1 cellular context compared by ENCODE assay signal in the genomic region with DNA sequence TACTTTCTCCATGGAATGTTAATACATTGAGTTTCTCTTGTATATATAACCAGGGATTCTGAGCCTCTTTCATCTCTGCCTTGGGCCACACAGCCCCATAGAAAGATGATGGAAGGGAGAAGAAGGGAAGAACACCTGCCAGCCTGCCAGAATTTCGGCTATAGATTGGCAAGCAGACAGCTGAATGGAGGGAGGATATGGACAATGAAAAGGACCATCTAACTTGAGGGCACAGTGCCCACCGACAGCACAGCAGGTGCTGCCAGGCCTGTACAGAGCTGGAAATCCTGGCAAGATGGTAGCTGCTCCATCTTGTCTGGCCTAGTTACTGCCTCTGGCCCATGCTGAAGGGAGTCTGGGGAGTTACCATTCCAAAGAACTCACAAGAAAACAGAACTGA.
TF ChIP-seq lines count a peak whose summit lies in the region.

No MANE protein-coding gene starts in this region.

TF ChIP-seq in HepG2, 621 proteins besides CTCF, POLR2A, EP300 and RAD21 (continued from another document):
- TF ChIP-seq, protein P1, sequence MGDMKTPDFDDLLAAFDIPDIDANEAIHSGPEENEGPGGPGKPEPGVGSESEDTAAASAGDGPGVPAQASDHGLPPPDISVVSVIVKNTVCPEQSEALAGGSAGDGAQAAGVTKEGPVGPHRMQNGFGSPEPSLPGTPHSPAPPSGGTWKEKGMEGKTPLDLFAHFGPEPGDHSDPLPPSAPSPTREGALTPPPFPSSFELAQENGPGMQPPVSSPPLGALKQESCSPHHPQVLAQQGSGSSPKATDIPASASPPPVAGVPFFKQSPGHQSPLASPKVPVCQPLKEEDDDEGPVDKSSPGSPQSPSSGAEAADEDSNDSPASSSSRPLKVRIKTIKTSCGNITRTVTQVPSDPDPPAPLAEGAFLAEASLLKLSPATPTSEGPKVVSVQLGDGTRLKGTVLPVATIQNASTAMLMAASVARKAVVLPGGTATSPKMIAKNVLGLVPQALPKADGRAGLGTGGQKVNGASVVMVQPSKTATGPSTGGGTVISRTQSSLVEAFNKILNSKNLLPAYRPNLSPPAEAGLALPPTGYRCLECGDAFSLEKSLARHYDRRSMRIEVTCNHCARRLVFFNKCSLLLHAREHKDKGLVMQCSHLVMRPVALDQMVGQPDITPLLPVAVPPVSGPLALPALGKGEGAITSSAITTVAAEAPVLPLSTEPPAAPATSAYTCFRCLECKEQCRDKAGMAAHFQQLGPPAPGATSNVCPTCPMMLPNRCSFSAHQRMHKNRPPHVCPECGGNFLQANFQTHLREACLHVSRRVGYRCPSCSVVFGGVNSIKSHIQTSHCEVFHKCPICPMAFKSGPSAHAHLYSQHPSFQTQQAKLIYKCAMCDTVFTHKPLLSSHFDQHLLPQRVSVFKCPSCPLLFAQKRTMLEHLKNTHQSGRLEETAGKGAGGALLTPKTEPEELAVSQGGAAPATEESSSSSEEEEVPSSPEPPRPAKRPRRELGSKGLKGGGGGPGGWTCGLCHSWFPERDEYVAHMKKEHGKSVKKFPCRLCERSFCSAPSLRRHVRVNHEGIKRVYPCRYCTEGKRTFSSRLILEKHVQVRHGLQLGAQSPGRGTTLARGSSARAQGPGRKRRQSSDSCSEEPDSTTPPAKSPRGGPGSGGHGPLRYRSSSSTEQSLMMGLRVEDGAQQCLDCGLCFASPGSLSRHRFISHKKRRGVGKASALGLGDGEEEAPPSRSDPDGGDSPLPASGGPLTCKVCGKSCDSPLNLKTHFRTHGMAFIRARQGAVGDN (CRISPR knock-in tag; IDR thresholded peaks at IDR 0.05): no peak
- no peak for TF ChIP-seq EEA1 (CRISPR knock-in tag; IDR thresholded peaks at IDR 0.05; ENCODE audit: borderline replicate concordance)
- TF ChIP-seq CREB1 (IDR thresholded peaks at IDR 0.05): no peak
- TF ChIP-seq CREB1 (CRISPR knock-in tag; IDR thresholded peaks at IDR 0.05): no peak
- TF ChIP-seq, protein P2, sequence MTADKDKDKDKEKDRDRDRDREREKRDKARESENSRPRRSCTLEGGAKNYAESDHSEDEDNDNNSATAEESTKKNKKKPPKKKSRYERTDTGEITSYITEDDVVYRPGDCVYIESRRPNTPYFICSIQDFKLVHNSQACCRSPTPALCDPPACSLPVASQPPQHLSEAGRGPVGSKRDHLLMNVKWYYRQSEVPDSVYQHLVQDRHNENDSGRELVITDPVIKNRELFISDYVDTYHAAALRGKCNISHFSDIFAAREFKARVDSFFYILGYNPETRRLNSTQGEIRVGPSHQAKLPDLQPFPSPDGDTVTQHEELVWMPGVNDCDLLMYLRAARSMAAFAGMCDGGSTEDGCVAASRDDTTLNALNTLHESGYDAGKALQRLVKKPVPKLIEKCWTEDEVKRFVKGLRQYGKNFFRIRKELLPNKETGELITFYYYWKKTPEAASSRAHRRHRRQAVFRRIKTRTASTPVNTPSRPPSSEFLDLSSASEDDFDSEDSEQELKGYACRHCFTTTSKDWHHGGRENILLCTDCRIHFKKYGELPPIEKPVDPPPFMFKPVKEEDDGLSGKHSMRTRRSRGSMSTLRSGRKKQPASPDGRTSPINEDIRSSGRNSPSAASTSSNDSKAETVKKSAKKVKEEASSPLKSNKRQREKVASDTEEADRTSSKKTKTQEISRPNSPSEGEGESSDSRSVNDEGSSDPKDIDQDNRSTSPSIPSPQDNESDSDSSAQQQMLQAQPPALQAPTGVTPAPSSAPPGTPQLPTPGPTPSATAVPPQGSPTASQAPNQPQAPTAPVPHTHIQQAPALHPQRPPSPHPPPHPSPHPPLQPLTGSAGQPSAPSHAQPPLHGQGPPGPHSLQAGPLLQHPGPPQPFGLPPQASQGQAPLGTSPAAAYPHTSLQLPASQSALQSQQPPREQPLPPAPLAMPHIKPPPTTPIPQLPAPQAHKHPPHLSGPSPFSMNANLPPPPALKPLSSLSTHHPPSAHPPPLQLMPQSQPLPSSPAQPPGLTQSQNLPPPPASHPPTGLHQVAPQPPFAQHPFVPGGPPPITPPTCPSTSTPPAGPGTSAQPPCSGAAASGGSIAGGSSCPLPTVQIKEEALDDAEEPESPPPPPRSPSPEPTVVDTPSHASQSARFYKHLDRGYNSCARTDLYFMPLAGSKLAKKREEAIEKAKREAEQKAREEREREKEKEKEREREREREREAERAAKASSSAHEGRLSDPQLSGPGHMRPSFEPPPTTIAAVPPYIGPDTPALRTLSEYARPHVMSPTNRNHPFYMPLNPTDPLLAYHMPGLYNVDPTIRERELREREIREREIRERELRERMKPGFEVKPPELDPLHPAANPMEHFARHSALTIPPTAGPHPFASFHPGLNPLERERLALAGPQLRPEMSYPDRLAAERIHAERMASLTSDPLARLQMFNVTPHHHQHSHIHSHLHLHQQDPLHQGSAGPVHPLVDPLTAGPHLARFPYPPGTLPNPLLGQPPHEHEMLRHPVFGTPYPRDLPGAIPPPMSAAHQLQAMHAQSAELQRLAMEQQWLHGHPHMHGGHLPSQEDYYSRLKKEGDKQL (CRISPR knock-in tag; IDR thresholded peaks at IDR 0.05; ENCODE audit: low read depth): no peak
